ENCODE assay signal across 8 cellular contexts in genomic region chr3:51099794-51100542, GRCh38.
DNase-seq lines count a peak whose midpoint lies in the region; ATAC-seq and TF ChIP-seq lines count a peak whose summit lies in the region.

No MANE protein-coding gene starts in this region.

- TF ChIP-seq CTCF in HFF-Myc (IDR thresholded peaks at IDR 0.05; ENCODE audit: low read depth, low read length, missing control alignments) = peak; percentile 79
- TF ChIP-seq CTCF in nephron (IDR thresholded peaks at IDR 0.05; ENCODE audit: unreplicated experiment in 3 of 3) = peak; percentile 52 to 77 (median 68)

- no peak overlapping the region for H3K27ac Mint-ChIP-seq in nephron

- H3K27me3 Mint-ChIP-seq in nephron (ENCODE audit: low read depth) = no peaks in the 10 kb centered on the region

- peak; percentile 76 for DNase-seq in DMS 273 (lab: John Stamatoyannopoulos, UW; ENCODE audit: unreplicated experiment)
- no peak for DNase-seq in DMS 273 treated with DMSO at 0.1 percent for 48 hours (lab: John Stamatoyannopoulos, UW)
- peak; percentile 32 for DNase-seq in HFF-Myc (ENCODE audit: extremely low read depth, low read depth)
- DNase-seq in RPMI7951 (ENCODE audit: low read depth) = peak; percentile 57
- DNase-seq in epidermal melanocyte (ENCODE audit: insufficient read length, low spot score) = peak; percentile 70

- no peaks in the 10 kb centered on the region for H3K4me1 Mint-ChIP-seq in nephron

- H3K36me3 Mint-ChIP-seq in nephron (ENCODE audit: low read depth) = no peaks in the 10 kb centered on the region

- H3K4me3 Mint-ChIP-seq in nephron = no peak overlapping the region

- ATAC-seq in GM18505 (IDR thresholded peaks at IDR 0.05; ENCODE audit: unreplicated experiment) = no peak
- ATAC-seq in GM19328 (IDR thresholded peaks at IDR 0.05; ENCODE audit: unreplicated experiment) = no peak

- H3K4me3 ChIP-seq in HFF-Myc (replicated peaks; ENCODE audit: low read depth, low read length) = no peak overlapping the region

- TF ChIP-seq POLR2A in GM18505 (IDR thresholded peaks at IDR 0.05; ENCODE audit: borderline replicate concordance, extremely low read depth, insufficient read depth, insufficient read length) = no peak

- H3K9me3 Mint-ChIP-seq in nephron = peaks cover 5% of the 10 kb centered on the region
